In the genomic region with DNA sequence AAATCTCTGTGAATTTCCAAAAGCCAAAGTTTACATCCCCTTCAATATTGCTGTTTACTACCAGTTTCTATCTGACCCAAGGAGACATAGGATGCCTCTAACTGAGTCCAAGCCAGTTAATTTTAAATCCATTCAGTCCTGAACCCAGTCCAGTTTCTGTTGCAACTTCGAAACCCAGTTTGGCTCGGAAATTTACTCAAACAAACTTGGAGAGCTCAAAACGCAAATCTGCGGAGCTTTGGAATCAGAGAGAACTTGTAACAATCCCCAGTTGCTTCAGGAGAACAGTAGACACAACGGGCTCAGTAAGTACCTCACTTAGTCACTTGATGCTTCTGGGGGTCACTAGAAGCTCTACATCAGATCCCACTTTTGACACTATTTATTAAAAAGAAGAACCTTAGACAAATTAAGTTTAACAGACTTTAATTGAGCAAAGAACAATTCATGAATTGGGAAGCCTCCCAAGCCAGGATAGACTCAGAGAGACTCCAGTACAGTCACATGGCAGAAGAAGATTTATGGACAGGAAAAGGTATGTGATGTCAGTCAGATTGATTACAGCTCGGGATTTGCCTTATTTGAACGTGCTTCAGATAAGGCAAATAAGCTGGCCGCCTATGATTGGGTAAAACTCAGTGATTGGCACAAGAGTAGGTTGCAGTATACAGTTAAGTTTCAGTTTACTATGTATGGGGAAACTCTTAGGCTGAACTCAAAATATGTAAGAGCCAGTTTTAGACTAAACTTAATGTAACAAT, we compare ENCODE assay signal across 21 cellular contexts.
DNase-seq lines count a peak whose midpoint lies in the region; ATAC-seq and TF ChIP-seq lines count a peak whose summit lies in the region.
"Had no signal": no experiment of that assay in that cellular context is flagged by ENCODE, and none has a peak within 500 bp of the region (broad histone marks: within the 10 kb centered on the region; RNA-seq: fewer than 3 reads in every experiment).

No MANE protein-coding gene starts in this region.

- H3K36me3 ChIP-seq in heart right ventricle (no peaks in the 10 kb centered on the region), trophoblast cell (ENCODE audit: control insufficient read depth in 1 of 2, insufficient read depth in 2 of 2, low read length in 2 of 2) (no peaks in the 10 kb centered on the region), HAP-1 (replicated peaks) (no peaks in the 10 kb centered on the region)
- H3K36me3 ChIP-seq: BLaER1 had no signal

- no peak for TF ChIP-seq CTCF in heart right ventricle (IDR thresholded peaks at IDR 0.05)

- H3K4me2 ChIP-seq in trophoblast cell (ENCODE audit: low read length) = no peak overlapping the region
- H3K4me2 ChIP-seq: A549, BLaER1 had no signal

- no peak overlapping the region for H4K12ac ChIP-seq in trophoblast cell (ENCODE audit: low read depth, low read length)

- no peak overlapping the region for H3K9ac ChIP-seq in trophoblast cell (ENCODE audit: low read length)
- H3K9ac ChIP-seq: BLaER1 had no signal

- ATAC-seq in Right ventricle myocardium inferior (peak; percentile 52), heart right ventricle (no peak)
- ATAC-seq: A549, HepG2 had no signal

- H2BK120ac ChIP-seq in trophoblast cell (ENCODE audit: insufficient read depth, low read length, poor library complexity) = no peak overlapping the region

- H3K27ac ChIP-seq in heart right ventricle (no peak overlapping the region), trophoblast cell (ENCODE audit: low read depth, low read length) (no peak overlapping the region)
- H3K27ac ChIP-seq: A549, BLaER1, SK-N-MC had no signal

- WGBS in heart right ventricle, 2 donors = 65 to 77% methylated on average over 8 of the region's 8 CpGs
- no CpG with 5 or more reads among the region's 8 CpGs for WGBS in trophoblast cell (ENCODE audit: extremely low coverage, insufficient coverage, insufficient read length)

- no peak overlapping the region for H4K8ac ChIP-seq in trophoblast cell (ENCODE audit: low read depth, low read length)

- H3K4ac ChIP-seq in trophoblast cell (ENCODE audit: low read depth, low read length) = no peak overlapping the region

- no peak overlapping the region for H2AK5ac ChIP-seq in trophoblast cell (ENCODE audit: low read length)

- H3K23ac ChIP-seq in trophoblast cell (ENCODE audit: low read length) = no peak overlapping the region

- no peak overlapping the region for H4K91ac ChIP-seq in trophoblast cell (ENCODE audit: low read depth, low read length)

- no peak for DNase-seq in Right ventricle myocardium inferior (ENCODE audit: missing footprints)
- no peak for DNase-seq in heart right ventricle
- peak; percentile 50 for DNase-seq in NCI-H226
- peak; percentile 49 for DNase-seq in fibroblast of gingiva (ENCODE audit: low read depth)
- no peak for DNase-seq in trophoblast cell
- no peak for DNase-seq in DMS79 (lab: John Stamatoyannopoulos, UW)
- no peak for DNase-seq in HAP-1 (ENCODE audit: low spot score in 2 of 2)
- no peak for DNase-seq in putamen (ENCODE audit: low spot score)
- DNase-seq: CD4-positive, alpha-beta memory T cell; DMS53; KG1; NCI-H1436; NCI-H1930; NCI-H345; NCI-H524 treated with DMSO at 0.1 percent for 48 hours; NK-92 treated with Interleukin-12 subunit alpha and Interleukin-12 subunit beta, amount 100 ng/mL, for 24 hours; SHP77 had no signal

- no peak overlapping the region for H3K18ac ChIP-seq in trophoblast cell (ENCODE audit: low read length)

- no peaks in the 10 kb centered on the region for H3K79me2 ChIP-seq in trophoblast cell (ENCODE audit: control insufficient read depth, insufficient read depth, low read length, poor library complexity)

- H3K9me3 ChIP-seq in heart right ventricle = no peaks in the 10 kb centered on the region
- H3K9me3 ChIP-seq in trophoblast cell (ENCODE audit: insufficient read depth, low read depth, low read length) = no peaks in the 10 kb centered on the region
- H3K9me3 ChIP-seq in HAP-1 = no peaks in the 10 kb centered on the region
- H3K9me3 ChIP-seq: A549, BLaER1 had no signal

- in situ Hi-C loops in HAP-1 (cut with MboI; ENCODE audit: low sequenced_read_pairs) = no loop called here

- no peak overlapping the region for H2BK5ac ChIP-seq in trophoblast cell (ENCODE audit: low read depth, low read length, poor library complexity)

- H2BK12ac ChIP-seq in trophoblast cell (ENCODE audit: low read length) = peak overlapping the region; percentile 49

- H3K4me1 ChIP-seq in heart right ventricle (no peaks in the 10 kb centered on the region), trophoblast cell (ENCODE audit: control insufficient read depth in 1 of 2, insufficient read depth in 2 of 2, low read length in 2 of 2) (peaks cover 0 to 3% of the 10 kb centered on the region in 2 experiments), HAP-1 (peaks cover 18% of the 10 kb centered on the region)
- H3K4me1 ChIP-seq: BLaER1 had no signal

- H3K14ac ChIP-seq in trophoblast cell (ENCODE audit: low read length) = no peak overlapping the region

- no peak overlapping the region for H3K4me3 ChIP-seq in heart right ventricle
- H3K4me3 ChIP-seq in trophoblast cell (ENCODE audit: low read depth, low read length) = no peak overlapping the region
- H3K4me3 ChIP-seq in HAP-1 = no peak overlapping the region
- H3K4me3 ChIP-seq: A549, BLaER1, SK-N-MC had no signal

- intact Hi-C loops in Right ventricle myocardium inferior (cut with DNase I) (no loop called here), heart right ventricle (cut with DNase I) (no loop called here)

- peaks cover 2% of the 10 kb centered on the region for H3K79me1 ChIP-seq in trophoblast cell (ENCODE audit: low read length)

- H3K27me3 ChIP-seq in heart right ventricle (no peaks in the 10 kb centered on the region), trophoblast cell (ENCODE audit: insufficient read depth, low read length) (no peaks in the 10 kb centered on the region), HAP-1 (ENCODE audit: low read depth) (no peaks in the 10 kb centered on the region)
- H3K27me3 ChIP-seq: BLaER1 had no signal

- no peak overlapping the region for H2AFZ ChIP-seq in trophoblast cell (ENCODE audit: insufficient read depth, low read length, poor library complexity)

Comparison
In these comparisons a context has a peak if more than half of its experiments do, and no peak if none do; other contexts are left out.
1. DNase-seq: peak in NCI-H226 (single experiment) and fibroblast of gingiva (single experiment); none in Right ventricle myocardium inferior (single experiment), heart right ventricle (0 of 2), trophoblast cell (0 of 2), DMS79 (single experiment), HAP-1 (0 of 2) and putamen (single experiment).